Comparison of ENCODE assay signal across 17 cellular contexts in genomic region chr2:128941676-128942075, GRCh38.
"Had no signal": no experiment of that assay in that cellular context is flagged by ENCODE, and none has a peak within 500 bp of the region (broad histone marks: within the 10 kb centered on the region; RNA-seq: fewer than 3 reads in every experiment).

No MANE protein-coding gene starts in this region.

- H3K36me3 Mint-ChIP-seq: activated naive CD4-positive, alpha-beta T cell treated with anti-CD3 and anti-CD28 coated beads, Interleukin-2, amount 10 ng/mL, durations not matched to agents 7 days and 5 days; stimulated activated naive B cell treated with anti-CD40 and anti-IgM and Interleukin-4, amounts not matched to agents 10 μg/mL and 1 μg/mL and 100 μg/mL, for 72 hours had no signal

- H3K27ac ChIP-seq: brain microvascular endothelial cell, colonic mucosa, tibial artery had no signal

- H3K9me3 Mint-ChIP-seq: activated naive CD4-positive, alpha-beta T cell treated with anti-CD3 and anti-CD28 coated beads, Interleukin-2, amount 10 ng/mL, durations not matched to agents 7 days and 5 days; activated naive CD8-positive, alpha-beta T cell treated with anti-CD3 and anti-CD28 coated beads, Interleukin-2, amount 50 U/mL, for 24 hours had no signal

- H3K27me3 Mint-ChIP-seq: activated naive CD4-positive, alpha-beta T cell treated with anti-CD3 and anti-CD28 coated beads, Interleukin-2, amount 10 ng/mL, durations not matched to agents 7 days and 5 days; activated naive CD8-positive, alpha-beta T cell treated with anti-CD3 and anti-CD28 coated beads, Interleukin-2, amount 50 U/mL, for 24 hours had no signal

- H3K27ac Mint-ChIP-seq: activated naive CD4-positive, alpha-beta T cell treated with anti-CD3 and anti-CD28 coated beads, Interleukin-2, amount 10 ng/mL, durations not matched to agents 7 days and 5 days; activated naive CD8-positive, alpha-beta T cell treated with anti-CD3 and anti-CD28 coated beads, Interleukin-2, amount 50 U/mL, for 24 hours; nephron; stimulated activated naive B cell treated with anti-CD40 and anti-IgM and Interleukin-4, amounts not matched to agents 10 μg/mL and 1 μg/mL and 100 μg/mL, for 72 hours had no signal

- H3K9me3 ChIP-seq: colonic mucosa, tibial artery had no signal

- H3K27me3 ChIP-seq: brain microvascular endothelial cell, colonic mucosa, tibial artery had no signal

- H3K4me3 ChIP-seq: colonic mucosa, lung, tibial artery had no signal

- DNase-seq: activated CD4-positive, alpha-beta T cell treated with anti-CD3 and anti-CD28 coated beads, Interleukin-2, amount 50 U/mL, for 1 hour; activated CD4-positive, CD25-positive, alpha-beta regulatory T cell treated with anti-CD3 and anti-CD28 coated beads, Interleukin-2, amount 50 U/mL, for 72 hours; activated CD8-positive, alpha-beta memory T cell treated with anti-CD3 and anti-CD28 coated beads, Interleukin-2, amount 50 U/mL, for 4 hours; activated effector memory CD4-positive, alpha-beta T cell treated with Interleukin-2 at 50 U/mL for 16 hours; activated naive CD4-positive, alpha-beta T cell treated with anti-CD3 and anti-CD28 coated beads, Interleukin-2, amount 10 ng/mL, durations not matched to agents 7 days and 5 days; activated naive CD8-positive, alpha-beta T cell treated with anti-CD3 and anti-CD28 coated beads, Interleukin-2, amount 50 U/mL, for 24 hours; activated T-cell treated with anti-CD3 and anti-CD28 coated beads, Interleukin-2, amount 50 U/mL, for 48 hours; brain microvascular endothelial cell; central memory CD4-positive, alpha-beta T cell; colonic mucosa; kidney; nucleus accumbens; stimulated activated naive B cell treated with anti-CD40 and anti-IgM and Interleukin-4, amounts not matched to agents 10 μg/mL and 1 μg/mL and 100 μg/mL, for 72 hours; T1000; tibial artery had no signal

- H3K4me1 ChIP-seq: colonic mucosa, tibial artery had no signal

- H3K4me1 Mint-ChIP-seq: activated naive CD4-positive, alpha-beta T cell treated with anti-CD3 and anti-CD28 coated beads, Interleukin-2, amount 10 ng/mL, durations not matched to agents 7 days and 5 days; activated naive CD8-positive, alpha-beta T cell treated with anti-CD3 and anti-CD28 coated beads, Interleukin-2, amount 50 U/mL, for 24 hours; nephron; stimulated activated naive B cell treated with anti-CD40 and anti-IgM and Interleukin-4, amounts not matched to agents 10 μg/mL and 1 μg/mL and 100 μg/mL, for 72 hours had no signal

- H3K36me3 ChIP-seq: brain microvascular endothelial cell, colonic mucosa, tibial artery had no signal

- H3K4me3 Mint-ChIP-seq: activated naive CD4-positive, alpha-beta T cell treated with anti-CD3 and anti-CD28 coated beads, Interleukin-2, amount 10 ng/mL, durations not matched to agents 7 days and 5 days; activated naive CD8-positive, alpha-beta T cell treated with anti-CD3 and anti-CD28 coated beads, Interleukin-2, amount 50 U/mL, for 24 hours; nephron; stimulated activated naive B cell treated with anti-CD40 and anti-IgM and Interleukin-4, amounts not matched to agents 10 μg/mL and 1 μg/mL and 100 μg/mL, for 72 hours had no signal
